ENCODE assay signal across 9 cellular contexts in the genomic region with DNA sequence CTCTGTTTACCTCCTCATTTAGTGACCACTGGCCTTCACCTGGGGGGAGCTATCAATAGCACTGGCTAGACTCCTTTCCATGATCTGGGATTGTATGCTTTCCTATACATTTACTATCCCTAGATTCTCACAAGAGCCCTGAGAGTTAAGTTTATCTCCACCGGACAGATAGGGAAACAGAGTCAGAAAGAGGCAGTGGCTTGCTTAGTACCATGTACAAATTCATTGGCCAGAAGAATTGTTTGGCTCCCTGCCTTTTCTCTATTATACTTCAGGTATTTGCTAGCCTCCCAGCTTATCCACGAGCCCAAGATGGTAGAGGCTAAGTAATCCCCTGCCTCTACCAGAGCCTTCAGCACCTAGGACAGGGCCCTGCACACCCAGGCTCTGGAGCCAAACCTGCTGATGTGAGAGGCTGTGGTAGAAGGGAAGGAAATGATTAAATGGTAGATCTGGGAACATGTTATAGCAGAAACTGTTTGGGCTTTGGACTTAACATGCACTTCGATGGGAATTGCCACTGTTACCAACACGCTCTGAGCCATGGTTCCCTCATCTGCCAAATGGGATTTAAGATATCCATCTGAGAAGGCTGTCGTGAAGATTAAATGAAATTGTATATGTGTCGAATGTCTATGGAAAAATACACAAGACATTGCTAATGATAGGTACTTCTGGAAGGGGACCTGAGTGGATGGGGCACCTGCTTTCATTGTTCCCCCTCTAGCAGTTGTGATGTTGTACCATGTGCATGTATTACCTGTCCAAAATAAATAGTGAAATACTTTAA. TPM values are rescaled to one million over a fixed set of nuclear protein-coding genes. Genes with fewer than 3 reads are reported as not detected.
A peak's percentile ranks its signal among the peaks of the same experiment; 100 is the strongest.
DNase-seq lines count a peak whose midpoint lies in the region; ATAC-seq lines count a peak whose summit lies in the region.
"Had no signal": no experiment of that assay in that cellular context is flagged by ENCODE, and none has a peak within 500 bp of the region (broad histone marks: within the 10 kb centered on the region; RNA-seq: fewer than 3 reads in every experiment).

No MANE protein-coding gene starts in this region.

- no peak overlapping the region for H3K4me3 Mint-ChIP-seq in activated naive CD8-positive, alpha-beta T cell treated with anti-CD3 and anti-CD28 coated beads, Interleukin-2, amount 10 ng/mL, durations not matched to agents 7 days and 5 days
- H3K4me3 Mint-ChIP-seq: stimulated activated naive CD8-positive, alpha-beta T cell treated with anti-CD3 and anti-CD28 coated beads, Interleukin-15, Interleukin-2, amounts not matched to agents 100 ng/mL and 50 ng/mL, for 24 hours had no signal

- ATAC-seq in activated naive CD8-positive, alpha-beta T cell treated with anti-CD3 and anti-CD28 coated beads, Interleukin-2, amount 10 ng/mL, durations not matched to agents 7 days and 5 days (ENCODE audit: low read depth), result peak; percentile 62
- ATAC-seq in left colon (peak; percentile 67), HG03045 (IDR thresholded peaks at IDR 0.05; ENCODE audit: unreplicated experiment) (no peak), GM18520 (IDR thresholded peaks at IDR 0.05; ENCODE audit: unreplicated experiment) (no peak), GM21825 (IDR thresholded peaks at IDR 0.05; ENCODE audit: unreplicated experiment) (no peak)

- DNase-seq in Caki2 (ENCODE audit: low read depth) (peak; percentile 46), KG1 (lab: John Stamatoyannopoulos, UW) (peak; percentile 26), left colon (peak in 1 of 2 donors; percentile 49), D341Med (ENCODE audit: low spot score) (no peak)
- DNase-seq in activated naive CD8-positive, alpha-beta T cell treated with anti-CD3 and anti-CD28 coated beads, Interleukin-2, amount 10 ng/mL, durations not matched to agents 7 days and 5 days, result peak; percentile 48

- peaks cover 9% of the 10 kb centered on the region for H3K4me1 Mint-ChIP-seq in activated naive CD8-positive, alpha-beta T cell treated with anti-CD3 and anti-CD28 coated beads, Interleukin-2, amount 10 ng/mL, durations not matched to agents 7 days and 5 days

- H3K27ac Mint-ChIP-seq in activated naive CD8-positive, alpha-beta T cell treated with anti-CD3 and anti-CD28 coated beads, Interleukin-2, amount 10 ng/mL, durations not matched to agents 7 days and 5 days, result no peak overlapping the region
- H3K27ac Mint-ChIP-seq: stimulated activated naive CD8-positive, alpha-beta T cell treated with anti-CD3 and anti-CD28 coated beads, Interleukin-15, Interleukin-2, amounts not matched to agents 100 ng/mL and 50 ng/mL, for 24 hours had no signal

- H3K36me3 Mint-ChIP-seq in activated naive CD8-positive, alpha-beta T cell treated with anti-CD3 and anti-CD28 coated beads, Interleukin-2, amount 10 ng/mL, durations not matched to agents 7 days and 5 days, result no peaks in the 10 kb centered on the region

- no peaks in the 10 kb centered on the region for H3K9me3 Mint-ChIP-seq in activated naive CD8-positive, alpha-beta T cell treated with anti-CD3 and anti-CD28 coated beads, Interleukin-2, amount 10 ng/mL, durations not matched to agents 7 days and 5 days
- H3K9me3 Mint-ChIP-seq: stimulated activated naive CD8-positive, alpha-beta T cell treated with anti-CD3 and anti-CD28 coated beads, Interleukin-15, Interleukin-2, amounts not matched to agents 100 ng/mL and 50 ng/mL, for 24 hours had no signal

- intact Hi-C loops in left colon (cut with DNase I, micrococcal nuclease), result no loop called here

- POLR2A ChIA-PET in activated naive CD8-positive, alpha-beta T cell treated with anti-CD3 and anti-CD28 coated beads, Interleukin-2, amount 10 ng/mL, durations not matched to agents 7 days and 5 days (lab: Charles Lee), result interaction anchor here (1.4 kb wide), 1 partner anchor 18 kb away, joined by 4 read pairs; no protein-coding TSS in a partner anchor

- in situ Hi-C loops in Caki2 (cut with HindIII; ENCODE audit: low pct_unique_long_range_greater_than_20kb, low sequenced_read_pairs), result no loop called here

- H3K27me3 Mint-ChIP-seq in activated naive CD8-positive, alpha-beta T cell treated with anti-CD3 and anti-CD28 coated beads, Interleukin-2, amount 10 ng/mL, durations not matched to agents 7 days and 5 days, result peaks cover 64% of the 10 kb centered on the region

RNA-seq across cellular contexts. Expression of a gene that starts 3.1 kb away (rescaled TPM):
- total RNA-seq in Caki2 (2014; rRNA removed; shearing (Covaris generic); ENCODE audit: low replicate concordance), result 0.07 and 0.78 TPM in 2 replicates
- total RNA-seq in activated naive CD8-positive, alpha-beta T cell treated with anti-CD3 and anti-CD28 coated beads, Interleukin-2, amount 10 ng/mL, durations not matched to agents 7 days and 5 days, result under 1 TPM; 0.51 to 0.83 TPM
- under 1 TPM; 0.14 to 0.34 TPM for total RNA-seq in left colon

RNA-seq across cellular contexts. Expression of a gene that starts 37.1 kb away (rescaled TPM):
- total RNA-seq in Caki2 (2014; rRNA removed; shearing (Covaris generic); ENCODE audit: low replicate concordance), result 0.27 TPM in 1 of 2 replicates, not detected in the other
- total RNA-seq in activated naive CD8-positive, alpha-beta T cell treated with anti-CD3 and anti-CD28 coated beads, Interleukin-2, amount 10 ng/mL, durations not matched to agents 7 days and 5 days, result 1 to 10 TPM in 1 of 2 experiments, under 1 TPM in 1; 0.97 to 1.1 TPM
- total RNA-seq in left colon, result 1 to 10 TPM in 1 of 2 donors, not detected in 1; 1.1 TPM

RNA-seq across cellular contexts. Expression of a gene that starts 45.5 kb away (rescaled TPM):
- total RNA-seq in Caki2 (2014; rRNA removed; shearing (Covaris generic); ENCODE audit: low replicate concordance), result 4.5 and 17.4 TPM in 2 replicates
- total RNA-seq in activated naive CD8-positive, alpha-beta T cell treated with anti-CD3 and anti-CD28 coated beads, Interleukin-2, amount 10 ng/mL, durations not matched to agents 7 days and 5 days, result 1 to 10 TPM; 7.4 to 9.9 TPM
- 10 to 100 TPM; 32.6 to 39.2 TPM for total RNA-seq in left colon

Comparison
In these comparisons a context has a peak if more than half of its experiments do, and no peak if none do; other contexts are left out.
1. ATAC-seq: peak in activated naive CD8-positive, alpha-beta T cell treated with anti-CD3 and anti-CD28 coated beads, Interleukin-2, amount 10 ng/mL, durations not matched to agents 7 days and 5 days (single experiment) and left colon (single experiment); none in HG03045 (single experiment), GM18520 (single experiment) and GM21825 (single experiment).